Comparison of ENCODE assay signal across 1 cellular context in the genomic region with DNA sequence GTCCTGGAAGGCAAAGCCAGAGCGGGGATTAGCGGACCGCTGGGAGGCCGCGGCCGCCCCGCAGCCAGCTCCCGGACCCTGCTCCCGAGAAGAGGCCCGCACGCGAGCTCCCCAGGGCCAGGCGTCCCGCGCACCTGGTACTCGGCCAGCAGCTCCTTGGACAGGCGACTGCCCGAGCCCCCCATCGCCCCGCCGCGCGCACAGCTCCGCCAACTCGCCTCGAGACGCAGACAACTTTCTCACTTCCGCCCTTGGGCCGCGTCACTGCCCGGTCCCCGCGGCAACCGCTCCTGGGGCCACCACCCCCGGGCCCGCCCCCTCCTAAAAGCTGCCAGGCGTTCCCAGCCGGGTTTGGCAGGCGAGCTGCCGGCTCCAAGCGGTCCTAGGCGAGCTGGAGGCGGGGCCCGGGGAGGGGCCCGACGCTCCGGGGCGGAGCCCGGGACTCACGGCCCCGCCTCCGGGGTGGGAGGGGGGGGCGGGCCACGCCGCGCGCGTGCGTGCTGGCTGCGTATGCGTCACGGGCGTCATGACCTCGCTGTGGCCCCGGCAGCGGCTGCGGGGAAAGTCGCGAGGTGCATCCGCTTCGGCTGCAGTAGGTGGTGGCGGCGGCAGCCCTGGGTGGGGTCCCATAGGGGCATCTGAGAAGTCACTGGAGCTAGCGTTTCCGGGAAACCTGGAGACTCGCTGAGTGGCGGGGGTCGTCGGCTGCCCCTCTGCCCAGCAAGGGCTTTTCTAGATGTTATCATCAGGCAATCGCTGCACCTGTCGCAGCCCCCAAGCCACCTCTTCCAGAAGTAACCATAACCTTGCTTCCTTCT.
TF ChIP-seq lines count a peak whose summit lies in the region.

TSS of gene CIB1 (minus strand) at position 241 of the 818 bp plus-strand sequence. CDS start at position 185, 56 bp downstream.
TSS of gene GDPGP1 (plus strand) at position 509 of the 818 bp plus-strand sequence. CDS start 6,700 bp downstream, outside the sequence.

TF ChIP-seq in K562, 482 proteins besides CTCF, POLR2A, EP300 and RAD21 (continued from another document and continues in another):
- TF ChIP-seq, protein P1, sequence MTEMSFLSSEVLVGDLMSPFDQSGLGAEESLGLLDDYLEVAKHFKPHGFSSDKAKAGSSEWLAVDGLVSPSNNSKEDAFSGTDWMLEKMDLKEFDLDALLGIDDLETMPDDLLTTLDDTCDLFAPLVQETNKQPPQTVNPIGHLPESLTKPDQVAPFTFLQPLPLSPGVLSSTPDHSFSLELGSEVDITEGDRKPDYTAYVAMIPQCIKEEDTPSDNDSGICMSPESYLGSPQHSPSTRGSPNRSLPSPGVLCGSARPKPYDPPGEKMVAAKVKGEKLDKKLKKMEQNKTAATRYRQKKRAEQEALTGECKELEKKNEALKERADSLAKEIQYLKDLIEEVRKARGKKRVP (CRISPR knock-in tag; IDR thresholded peaks at IDR 0.05): no peak
- TF ChIP-seq RFX1 (IDR thresholded peaks at IDR 0.05) (peak; percentile 90), BRD9 (IDR thresholded peaks at IDR 0.05; ENCODE audit: low read depth, partially characterized antibody) (no peak), MEIS2 (IDR thresholded peaks at IDR 0.05; ENCODE audit: partially characterized antibody) (peak; percentile 59), TAF1 (IDR thresholded peaks at IDR 0.05; ENCODE audit: control insufficient read depth, extremely low read depth, insufficient read depth, low read length, severe bottlenecking) (peak; percentile 69), ASH1L (IDR thresholded peaks at IDR 0.05; ENCODE audit: borderline replicate concordance, low read depth, partially characterized antibody) (no peak), ZBTB5 (IDR thresholded peaks at IDR 0.05) (peak; percentile 93), ZFP36 (IDR thresholded peaks at IDR 0.05; ENCODE audit: low read depth, low read length, partially characterized antibody) (peak; percentile 81), SPI1 (IDR thresholded peaks at IDR 0.05; ENCODE audit: borderline replicate concordance, low read depth, low read length) (peak; percentile 86), ETS2 (tag; IDR thresholded peaks at IDR 0.05; ENCODE audit: borderline replicate concordance, poor library complexity, severe bottlenecking) (no peak), GABPB1 (CRISPR knock-in tag; IDR thresholded peaks at IDR 0.05) (peak; percentile 40; the same call in 1 of the 2 replicates), CHD1 (IDR thresholded peaks at IDR 0.05; ENCODE audit: low read length) (no peak), BCL6 (CRISPR knock-in tag; IDR thresholded peaks at IDR 0.05) (no peak), EP400 (IDR thresholded peaks at IDR 0.05) (peak; percentile 56; the same call in 1 of the 2 replicates), PCBP1 (IDR thresholded peaks at IDR 0.05; ENCODE audit: low read depth, low read length, poor library complexity, severe bottlenecking) (peak; percentile 41), HDGF (IDR thresholded peaks at IDR 0.05) (no peak), REST (CRISPR knock-in tag; IDR thresholded peaks at IDR 0.05; ENCODE audit: low read depth) (no peak), RB1 (IDR thresholded peaks at IDR 0.05; ENCODE audit: low read depth) (peak; percentile 14; the same call in 1 of the 2 replicates), HMG20B (CRISPR knock-in tag; IDR thresholded peaks at IDR 0.05) (no peak), HNRNPL (IDR thresholded peaks at IDR 0.05; ENCODE audit: low read depth, low read length) (peak; percentile 64; the same call in 1 of the 2 replicates), NR2C2 (CRISPR knock-in tag; IDR thresholded peaks at IDR 0.05) (peak; percentile 64; the same call in 1 of the 2 replicates), NR2C2 (tag; IDR thresholded peaks at IDR 0.05) (peak; percentile 90), PRPF4 (IDR thresholded peaks at IDR 0.05; ENCODE audit: insufficient read depth, low read depth, low read length, poor library complexity, severe bottlenecking) (peak; percentile 44), KAT7 (CRISPR knock-in tag; IDR thresholded peaks at IDR 0.05; ENCODE audit: borderline replicate concordance) (0 out of 2 replicates have a peak, but pooled peaks have one; percentile 52), KDM1A (IDR thresholded peaks at IDR 0.05) (peak in 1 of 2 experiments; percentile 37; a peak in 1 of 4 replicates), ERF (CRISPR knock-in tag; IDR thresholded peaks at IDR 0.05) (peak; percentile 70; the same call in 1 of the 2 replicates), MAZ (CRISPR knock-in tag; conservative IDR thresholded peaks at IDR 0.05 in 1 of 2, IDR thresholded peaks at IDR 0.05 in 1 of 2) (peak; percentile 84 to 93)
- TF ChIP-seq, protein P2, sequence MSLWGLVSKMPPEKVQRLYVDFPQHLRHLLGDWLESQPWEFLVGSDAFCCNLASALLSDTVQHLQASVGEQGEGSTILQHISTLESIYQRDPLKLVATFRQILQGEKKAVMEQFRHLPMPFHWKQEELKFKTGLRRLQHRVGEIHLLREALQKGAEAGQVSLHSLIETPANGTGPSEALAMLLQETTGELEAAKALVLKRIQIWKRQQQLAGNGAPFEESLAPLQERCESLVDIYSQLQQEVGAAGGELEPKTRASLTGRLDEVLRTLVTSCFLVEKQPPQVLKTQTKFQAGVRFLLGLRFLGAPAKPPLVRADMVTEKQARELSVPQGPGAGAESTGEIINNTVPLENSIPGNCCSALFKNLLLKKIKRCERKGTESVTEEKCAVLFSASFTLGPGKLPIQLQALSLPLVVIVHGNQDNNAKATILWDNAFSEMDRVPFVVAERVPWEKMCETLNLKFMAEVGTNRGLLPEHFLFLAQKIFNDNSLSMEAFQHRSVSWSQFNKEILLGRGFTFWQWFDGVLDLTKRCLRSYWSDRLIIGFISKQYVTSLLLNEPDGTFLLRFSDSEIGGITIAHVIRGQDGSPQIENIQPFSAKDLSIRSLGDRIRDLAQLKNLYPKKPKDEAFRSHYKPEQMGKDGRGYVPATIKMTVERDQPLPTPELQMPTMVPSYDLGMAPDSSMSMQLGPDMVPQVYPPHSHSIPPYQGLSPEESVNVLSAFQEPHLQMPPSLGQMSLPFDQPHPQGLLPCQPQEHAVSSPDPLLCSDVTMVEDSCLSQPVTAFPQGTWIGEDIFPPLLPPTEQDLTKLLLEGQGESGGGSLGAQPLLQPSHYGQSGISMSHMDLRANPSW (CRISPR knock-in tag; IDR thresholded peaks at IDR 0.05): no peak
- TF ChIP-seq, protein P3, sequence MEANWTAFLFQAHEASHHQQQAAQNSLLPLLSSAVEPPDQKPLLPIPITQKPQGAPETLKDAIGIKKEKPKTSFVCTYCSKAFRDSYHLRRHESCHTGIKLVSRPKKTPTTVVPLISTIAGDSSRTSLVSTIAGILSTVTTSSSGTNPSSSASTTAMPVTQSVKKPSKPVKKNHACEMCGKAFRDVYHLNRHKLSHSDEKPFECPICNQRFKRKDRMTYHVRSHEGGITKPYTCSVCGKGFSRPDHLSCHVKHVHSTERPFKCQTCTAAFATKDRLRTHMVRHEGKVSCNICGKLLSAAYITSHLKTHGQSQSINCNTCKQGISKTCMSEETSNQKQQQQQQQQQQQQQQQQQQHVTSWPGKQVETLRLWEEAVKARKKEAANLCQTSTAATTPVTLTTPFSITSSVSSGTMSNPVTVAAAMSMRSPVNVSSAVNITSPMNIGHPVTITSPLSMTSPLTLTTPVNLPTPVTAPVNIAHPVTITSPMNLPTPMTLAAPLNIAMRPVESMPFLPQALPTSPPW (CRISPR knock-in tag; IDR thresholded peaks at IDR 0.05): peak; percentile 92
- TF ChIP-seq, protein P4, sequence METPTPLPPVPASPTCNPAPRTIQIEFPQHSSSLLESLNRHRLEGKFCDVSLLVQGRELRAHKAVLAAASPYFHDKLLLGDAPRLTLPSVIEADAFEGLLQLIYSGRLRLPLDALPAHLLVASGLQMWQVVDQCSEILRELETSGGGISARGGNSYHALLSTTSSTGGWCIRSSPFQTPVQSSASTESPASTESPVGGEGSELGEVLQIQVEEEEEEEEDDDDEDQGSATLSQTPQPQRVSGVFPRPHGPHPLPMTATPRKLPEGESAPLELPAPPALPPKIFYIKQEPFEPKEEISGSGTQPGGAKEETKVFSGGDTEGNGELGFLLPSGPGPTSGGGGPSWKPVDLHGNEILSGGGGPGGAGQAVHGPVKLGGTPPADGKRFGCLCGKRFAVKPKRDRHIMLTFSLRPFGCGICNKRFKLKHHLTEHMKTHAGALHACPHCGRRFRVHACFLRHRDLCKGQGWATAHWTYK (CRISPR knock-in tag; IDR thresholded peaks at IDR 0.05): peak; percentile 35; the same call in 1 of the 2 replicates
- TF ChIP-seq, protein P5, sequence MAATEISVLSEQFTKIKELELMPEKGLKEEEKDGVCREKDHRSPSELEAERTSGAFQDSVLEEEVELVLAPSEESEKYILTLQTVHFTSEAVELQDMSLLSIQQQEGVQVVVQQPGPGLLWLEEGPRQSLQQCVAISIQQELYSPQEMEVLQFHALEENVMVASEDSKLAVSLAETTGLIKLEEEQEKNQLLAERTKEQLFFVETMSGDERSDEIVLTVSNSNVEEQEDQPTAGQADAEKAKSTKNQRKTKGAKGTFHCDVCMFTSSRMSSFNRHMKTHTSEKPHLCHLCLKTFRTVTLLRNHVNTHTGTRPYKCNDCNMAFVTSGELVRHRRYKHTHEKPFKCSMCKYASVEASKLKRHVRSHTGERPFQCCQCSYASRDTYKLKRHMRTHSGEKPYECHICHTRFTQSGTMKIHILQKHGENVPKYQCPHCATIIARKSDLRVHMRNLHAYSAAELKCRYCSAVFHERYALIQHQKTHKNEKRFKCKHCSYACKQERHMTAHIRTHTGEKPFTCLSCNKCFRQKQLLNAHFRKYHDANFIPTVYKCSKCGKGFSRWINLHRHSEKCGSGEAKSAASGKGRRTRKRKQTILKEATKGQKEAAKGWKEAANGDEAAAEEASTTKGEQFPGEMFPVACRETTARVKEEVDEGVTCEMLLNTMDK (IDR thresholded peaks at IDR 0.05; ENCODE audit: borderline replicate concordance, insufficient read depth, low read depth, low read length, poor library complexity, severe bottlenecking): no peak
- TF ChIP-seq, protein P6, sequence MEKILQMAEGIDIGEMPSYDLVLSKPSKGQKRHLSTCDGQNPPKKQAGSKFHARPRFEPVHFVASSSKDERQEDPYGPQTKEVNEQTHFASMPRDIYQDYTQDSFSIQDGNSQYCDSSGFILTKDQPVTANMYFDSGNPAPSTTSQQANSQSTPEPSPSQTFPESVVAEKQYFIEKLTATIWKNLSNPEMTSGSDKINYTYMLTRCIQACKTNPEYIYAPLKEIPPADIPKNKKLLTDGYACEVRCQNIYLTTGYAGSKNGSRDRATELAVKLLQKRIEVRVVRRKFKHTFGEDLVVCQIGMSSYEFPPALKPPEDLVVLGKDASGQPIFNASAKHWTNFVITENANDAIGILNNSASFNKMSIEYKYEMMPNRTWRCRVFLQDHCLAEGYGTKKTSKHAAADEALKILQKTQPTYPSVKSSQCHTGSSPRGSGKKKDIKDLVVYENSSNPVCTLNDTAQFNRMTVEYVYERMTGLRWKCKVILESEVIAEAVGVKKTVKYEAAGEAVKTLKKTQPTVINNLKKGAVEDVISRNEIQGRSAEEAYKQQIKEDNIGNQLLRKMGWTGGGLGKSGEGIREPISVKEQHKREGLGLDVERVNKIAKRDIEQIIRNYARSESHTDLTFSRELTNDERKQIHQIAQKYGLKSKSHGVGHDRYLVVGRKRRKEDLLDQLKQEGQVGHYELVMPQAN (IDR thresholded peaks at IDR 0.05; ENCODE audit: borderline replicate concordance): peak; percentile 87
